ENCODE assay signal across 28 cellular contexts in the genomic region with DNA sequence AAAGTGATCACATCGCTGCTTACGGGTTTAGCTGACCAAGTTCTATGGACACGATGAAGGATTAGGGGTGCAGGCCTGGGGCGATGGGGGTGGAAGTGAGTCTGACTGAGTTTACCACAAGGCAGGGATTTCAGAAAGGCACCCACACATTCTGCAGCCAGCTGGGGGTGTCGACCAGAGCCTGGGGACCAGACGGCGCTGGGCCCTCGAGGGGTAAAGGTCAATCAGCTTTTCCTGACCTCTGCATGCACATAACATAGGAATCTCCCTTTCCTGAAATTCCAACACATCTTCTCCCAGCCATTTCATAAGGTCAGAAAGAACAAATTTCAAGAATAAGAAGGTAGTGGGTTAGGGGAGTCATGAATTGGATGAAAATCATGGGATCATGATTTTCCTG.
"Had no signal": no experiment of that assay in that cellular context is flagged by ENCODE, and none has a peak within 500 bp of the region (broad histone marks: within the 10 kb centered on the region; RNA-seq: fewer than 3 reads in every experiment).

No MANE protein-coding gene starts in this region.

- H3K4me3 Mint-ChIP-seq: stimulated activated effector memory CD8-positive, alpha-beta T cell treated with anti-CD3 and anti-CD28 coated beads, Interleukin-12 subunit alpha, Interleukin-12 subunit beta, amount 100 ng/mL, for 72 hours; stimulated activated memory B cell treated with anti-CD40 and anti-IgM and Interleukin-4, amounts not matched to agents 10 μg/mL and 1 μg/mL and 100 μg/mL, for 72 hours; stimulated activated naive B cell treated with anti-CD40 and anti-IgM and Interleukin-4, amounts not matched to agents 10 μg/mL and 1 μg/mL and 100 μg/mL, for 72 hours; stimulated activated naive CD8-positive, alpha-beta T cell treated with anti-CD3 and anti-CD28 coated beads, Interleukin-15, amount 100 ng/mL, for 72 hours; stimulated activated naive CD8-positive, alpha-beta T cell treated with anti-CD3 and anti-CD28 coated beads, Interleukin-15, Interleukin-2, amounts not matched to agents 100 ng/mL and 50 ng/mL, for 24 hours; type B pancreatic cell had no signal

- DNase-seq: stimulated activated CD4-positive, alpha-beta T cell treated with anti-CD3 and anti-CD28 coated beads, Interleukin-2, amount 100 ng/mL, for 48 hours; stimulated activated CD4-positive, alpha-beta T cell treated with anti-CD3 and anti-CD28 coated beads, Interleukin-4, amount 100 ng/mL, for 1 hour; stimulated activated CD4-positive, alpha-beta T cell treated with anti-CD3 and anti-CD28 coated beads, Interleukin-4, amount 100 ng/mL, for 24 hours; stimulated activated CD4-positive, alpha-beta T cell treated with anti-CD3 and anti-CD28 coated beads, Interleukin-4, amount 100 ng/mL, for 4 hours; stimulated activated CD8-positive, alpha-beta memory T cell treated with anti-CD3 and anti-CD28 coated beads, Interleukin-4, amount 100 ng/mL, for 48 hours; stimulated activated naive B cell treated with anti-CD40 and anti-IgM and Interleukin-4, amounts not matched to agents 10 μg/mL and 1 μg/mL and 100 μg/mL, for 72 hours; stimulated activated naive CD4-positive, alpha-beta T cell; stimulated activated naive CD4-positive, alpha-beta T cell treated with Interleukin-2 at 50 U/mL for 16 hours; stimulated activated naive CD8-positive, alpha-beta T cell treated with anti-CD3 and anti-CD28 coated beads, Interleukin-15, amount 100 ng/mL, for 72 hours; stimulated activated naive CD8-positive, alpha-beta T cell treated with anti-CD3 and anti-CD28 coated beads, Interleukin-15, Interleukin-2, amounts not matched to agents 100 U/mL and 50 U/mL, for 24 hours; stomach; substantia nigra; testis; thyroid gland; tibial artery; transverse colon; trophoblast cell; upper lobe of left lung; upper lobe of right lung; uterus had no signal

- H3K27me3 Mint-ChIP-seq: stimulated activated memory B cell treated with anti-CD40 and anti-IgM and Interleukin-4, amounts not matched to agents 10 μg/mL and 1 μg/mL and 100 μg/mL, for 72 hours; stimulated activated naive B cell treated with anti-CD40 and anti-IgM and Interleukin-4, amounts not matched to agents 10 μg/mL and 1 μg/mL and 100 μg/mL, for 72 hours; stimulated activated naive CD8-positive, alpha-beta T cell treated with anti-CD3 and anti-CD28 coated beads, Interleukin-15, amount 100 ng/mL, for 72 hours; stimulated activated naive CD8-positive, alpha-beta T cell treated with anti-CD3 and anti-CD28 coated beads, Interleukin-15, Interleukin-2, amounts not matched to agents 100 ng/mL and 50 ng/mL, for 24 hours; type B pancreatic cell had no signal

- H3K9me3 ChIP-seq: suprapubic skin, testis, thoracic aorta, thyroid gland, tibial artery, tibial nerve, transverse colon, upper lobe of left lung, upper lobe of right lung, uterus, vagina had no signal

- H3K36me3 ChIP-seq: stomach, suprapubic skin, thoracic aorta, thyroid gland, tibial artery, tibial nerve, transverse colon, upper lobe of left lung, upper lobe of right lung, uterus, vagina had no signal

- H3K9me3 Mint-ChIP-seq: stimulated activated naive CD8-positive, alpha-beta T cell treated with anti-CD3 and anti-CD28 coated beads, Interleukin-15, Interleukin-2, amounts not matched to agents 100 ng/mL and 50 ng/mL, for 24 hours; type B pancreatic cell had no signal

- H3K4me1 Mint-ChIP-seq: stimulated activated effector memory CD8-positive, alpha-beta T cell treated with anti-CD3 and anti-CD28 coated beads, Interleukin-12 subunit alpha, Interleukin-12 subunit beta, amount 100 ng/mL, for 72 hours; stimulated activated memory B cell treated with anti-CD40 and anti-IgM and Interleukin-4, amounts not matched to agents 10 μg/mL and 1 μg/mL and 100 μg/mL, for 72 hours; stimulated activated naive B cell treated with anti-CD40 and anti-IgM and Interleukin-4, amounts not matched to agents 10 μg/mL and 1 μg/mL and 100 μg/mL, for 72 hours; stimulated activated naive CD8-positive, alpha-beta T cell treated with anti-CD3 and anti-CD28 coated beads, Interleukin-15, amount 100 ng/mL, for 72 hours had no signal

- H3K27ac ChIP-seq: stomach, suprapubic skin, testis, thoracic aorta, thyroid gland, tibial artery, tibial nerve, transverse colon, upper lobe of left lung, upper lobe of right lung, uterus, vagina had no signal

- H3K4me1 ChIP-seq: stomach, suprapubic skin, testis, thyroid gland, tibial artery, transverse colon, upper lobe of left lung, upper lobe of right lung, uterus, vagina had no signal

- ATAC-seq: stimulated activated effector memory CD8-positive, alpha-beta T cell treated with anti-CD3 and anti-CD28 coated beads, Interleukin-12 subunit alpha, Interleukin-12 subunit beta, amount 100 ng/mL, for 72 hours; stimulated activated memory B cell treated with anti-CD40 and anti-IgM and Interleukin-4, amounts not matched to agents 10 μg/mL and 1 μg/mL and 100 μg/mL, for 72 hours; stimulated activated naive B cell treated with anti-CD40 and anti-IgM and Interleukin-4, amounts not matched to agents 10 μg/mL and 1 μg/mL and 100 μg/mL, for 72 hours; stimulated activated naive CD8-positive, alpha-beta T cell treated with anti-CD3 and anti-CD28 coated beads, Interleukin-15, amount 100 ng/mL, for 72 hours; stimulated activated naive CD8-positive, alpha-beta T cell treated with anti-CD3 and anti-CD28 coated beads, Interleukin-15, Interleukin-2, amounts not matched to agents 100 U/mL and 50 U/mL, for 24 hours; upper lobe of right lung had no signal

- H3K4me3 ChIP-seq: stomach, suprapubic skin, testis, thoracic aorta, thyroid gland, tibial artery, tibial nerve, transverse colon, upper lobe of left lung, upper lobe of right lung, uterus, vagina had no signal

- H3K36me3 Mint-ChIP-seq: stimulated activated effector memory CD8-positive, alpha-beta T cell treated with anti-CD3 and anti-CD28 coated beads, Interleukin-12 subunit alpha, Interleukin-12 subunit beta, amount 100 ng/mL, for 72 hours; stimulated activated memory B cell treated with anti-CD40 and anti-IgM and Interleukin-4, amounts not matched to agents 10 μg/mL and 1 μg/mL and 100 μg/mL, for 72 hours had no signal

- H3K27ac Mint-ChIP-seq: stimulated activated effector memory CD8-positive, alpha-beta T cell treated with anti-CD3 and anti-CD28 coated beads, Interleukin-12 subunit alpha, Interleukin-12 subunit beta, amount 100 ng/mL, for 72 hours; stimulated activated memory B cell treated with anti-CD40 and anti-IgM and Interleukin-4, amounts not matched to agents 10 μg/mL and 1 μg/mL and 100 μg/mL, for 72 hours; stimulated activated naive B cell treated with anti-CD40 and anti-IgM and Interleukin-4, amounts not matched to agents 10 μg/mL and 1 μg/mL and 100 μg/mL, for 72 hours; stimulated activated naive CD8-positive, alpha-beta T cell treated with anti-CD3 and anti-CD28 coated beads, Interleukin-15, amount 100 ng/mL, for 72 hours; stimulated activated naive CD8-positive, alpha-beta T cell treated with anti-CD3 and anti-CD28 coated beads, Interleukin-15, Interleukin-2, amounts not matched to agents 100 ng/mL and 50 ng/mL, for 24 hours; type B pancreatic cell had no signal

- H3K27me3 ChIP-seq: stomach, suprapubic skin, testis, thyroid gland, tibial artery, tibial nerve, transverse colon, upper lobe of left lung, upper lobe of right lung, uterus, vagina had no signal
